ENCODE assay signal across 8 cellular contexts in the genomic region with DNA sequence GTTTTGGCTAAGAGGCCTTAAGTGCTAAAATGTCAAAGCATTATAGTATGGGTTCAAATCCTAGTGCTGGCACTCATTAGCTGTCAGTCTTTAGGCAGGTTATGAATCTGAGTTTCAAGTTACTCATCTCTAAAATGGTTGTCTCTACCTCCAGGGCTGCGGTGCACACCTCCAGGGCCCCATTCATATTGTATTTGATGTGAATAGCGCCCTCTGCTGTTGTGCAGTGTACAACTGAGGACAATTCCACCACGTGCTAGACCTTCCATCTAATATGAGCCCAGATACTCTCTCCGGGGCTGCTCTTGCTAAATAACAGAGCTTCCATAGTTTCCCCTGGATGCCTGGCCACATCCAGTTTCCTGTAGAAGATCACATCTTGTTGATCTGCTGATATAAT. TPM values are rescaled to one million over a fixed set of nuclear protein-coding genes. Genes with fewer than 3 reads are reported as not detected.
DNase-seq lines count a peak whose midpoint lies in the region; ATAC-seq and TF ChIP-seq lines count a peak whose summit lies in the region.

No MANE protein-coding gene starts in this region.

- H2BK12ac ChIP-seq in mesenchymal stem cell (ENCODE audit: low read length in 2 of 2) = peak overlapping the region in 1 of 2 experiments; percentile 74

- H3K9me3 ChIP-seq in heart left ventricle (no peaks in the 10 kb centered on the region), endodermal cell (ENCODE audit: control insufficient read depth, low read length) (no peaks in the 10 kb centered on the region), mesenchymal stem cell (ENCODE audit: control insufficient read depth, low read length) (no peaks in the 10 kb centered on the region)

- no peak overlapping the region for H2BK120ac ChIP-seq in mesenchymal stem cell (ENCODE audit: low read depth, low read length)

- H3K14ac ChIP-seq in mesenchymal stem cell (ENCODE audit: low read length in 2 of 2) = no peak overlapping the region

- intact Hi-C loops in heart left ventricle (cut with DNase I) (no loop called here), Right ventricle myocardium superior (cut with DNase I) (no loop called here)
- intact Hi-C loops in activated CD4-positive, alpha-beta T cell treated with anti-CD3 and anti-CD28 coated beads, Interleukin-2, amount 10 ng/mL, durations not matched to agents 24 days and 14 days (cut with micrococcal nuclease) = loop anchor here (1.0 to 2.0 kb wide), 6 partner anchors 10 to 231 kb away; partner anchors contain the start of genes DPH3 and OXNAD1

- H3K27me3 Mint-ChIP-seq in activated CD4-positive, alpha-beta T cell treated with anti-CD3 and anti-CD28 coated beads, Interleukin-2, amount 10 ng/mL, durations not matched to agents 24 days and 14 days = no peaks in the 10 kb centered on the region
- H3K27me3 Mint-ChIP-seq in endodermal cell (ENCODE audit: insufficient read depth) = no peaks in the 10 kb centered on the region

- peaks cover 79% of the 10 kb centered on the region for H3K36me3 Mint-ChIP-seq in activated CD4-positive, alpha-beta T cell treated with anti-CD3 and anti-CD28 coated beads, Interleukin-2, amount 10 ng/mL, durations not matched to agents 24 days and 14 days (ENCODE audit: low read depth)
- H3K36me3 Mint-ChIP-seq in endodermal cell (ENCODE audit: low read depth) = peaks cover 11% of the 10 kb centered on the region

- H3K4me2 ChIP-seq in mesenchymal stem cell (ENCODE audit: low read length, poor library complexity, severe bottlenecking) = no peak overlapping the region

- H3K9ac ChIP-seq in endodermal cell (ENCODE audit: extremely low read depth, low read length, poor library complexity, severe bottlenecking) (no peak overlapping the region), mesenchymal stem cell (ENCODE audit: low read length) (no peak overlapping the region)

- H3K4me1 ChIP-seq in heart left ventricle (peaks cover 0 to 17% (median 0%) of the 10 kb centered on the region in 12 donors), endodermal cell (ENCODE audit: control insufficient read depth, insufficient read depth, low read length) (peaks cover 4% of the 10 kb centered on the region), mesenchymal stem cell (ENCODE audit: control insufficient read depth, insufficient read depth, low read depth, low read length) (peaks cover 13% of the 10 kb centered on the region)

- peak overlapping the region; percentile 80 for H3K27ac Mint-ChIP-seq in activated CD4-positive, alpha-beta T cell treated with anti-CD3 and anti-CD28 coated beads, Interleukin-2, amount 10 ng/mL, durations not matched to agents 24 days and 14 days
- no peak overlapping the region for H3K27ac Mint-ChIP-seq in endodermal cell

- TF ChIP-seq CTCF in heart left ventricle (IDR thresholded peaks at IDR 0.05) (peak in 9 of 12 donors; percentile 9 to 47 (median 33)), endodermal cell (conservative IDR thresholded peaks at IDR 0.05) (peak; percentile 76)

- H3K27me3 ChIP-seq in heart left ventricle (no peaks in the 10 kb centered on the region), endodermal cell (ENCODE audit: control insufficient read depth, insufficient read depth, low read length, poor library complexity, severe bottlenecking) (no peaks in the 10 kb centered on the region), mesenchymal stem cell (ENCODE audit: control insufficient read depth in 1 of 2, insufficient read depth in 1 of 2, low read length in 2 of 2) (no peaks in the 10 kb centered on the region)

- H2AK5ac ChIP-seq in mesenchymal stem cell (ENCODE audit: low read length, severe bottlenecking) = no peak overlapping the region

- H3K4me1 Mint-ChIP-seq in activated CD4-positive, alpha-beta T cell treated with anti-CD3 and anti-CD28 coated beads, Interleukin-2, amount 10 ng/mL, durations not matched to agents 24 days and 14 days = peaks cover 61% of the 10 kb centered on the region
- H3K4me1 Mint-ChIP-seq in endodermal cell = no peaks in the 10 kb centered on the region

- H3K27ac ChIP-seq in heart left ventricle = no peak overlapping the region
- no peak overlapping the region for H3K27ac ChIP-seq in endodermal cell (ENCODE audit: low read depth, low read length)
- no peak overlapping the region for H3K27ac ChIP-seq in mesenchymal stem cell (ENCODE audit: low read length, poor library complexity, severe bottlenecking)

- no peak for ATAC-seq in heart left ventricle
- ATAC-seq in Right ventricle myocardium superior (ENCODE audit: poor library complexity) = no peak

- WGBS in heart left ventricle, 4 donors = 59 to 70% (median 67%) methylated on average over 4 of the region's 4 CpGs
- WGBS in endodermal cell (ENCODE audit: insufficient coverage in 1 of 2, insufficient read length in 1 of 2), 2 experiments = 72 to 84% methylated on average over 3 to 4 of the region's 4 CpGs
- whole genome bisulfite sequencing in mesenchymal stem cell = 71% methylated on average over 4 of the region's 4 CpGs

- TF ChIP-seq POLR2A in heart left ventricle (IDR thresholded peaks at IDR 0.05) = no peak

- H2BK5ac ChIP-seq in mesenchymal stem cell (ENCODE audit: low read depth, low read length, poor library complexity, severe bottlenecking) = no peak overlapping the region

- H3K9me3 Mint-ChIP-seq in activated CD4-positive, alpha-beta T cell treated with anti-CD3 and anti-CD28 coated beads, Interleukin-2, amount 10 ng/mL, durations not matched to agents 24 days and 14 days = no peaks in the 10 kb centered on the region
- no peaks in the 10 kb centered on the region for H3K9me3 Mint-ChIP-seq in endodermal cell

- no peak overlapping the region for H3K4ac ChIP-seq in mesenchymal stem cell (ENCODE audit: low read depth in 1 of 2, low read length in 2 of 2)

- H3K23ac ChIP-seq in mesenchymal stem cell (ENCODE audit: low read length in 2 of 2) = no peak overlapping the region

- DNase-seq in heart left ventricle (no peak), Right ventricle myocardium superior (no peak), endodermal cell (peak; percentile 73), DMS153 treated with DMSO at 0.1 percent for 48 hours (lab: John Stamatoyannopoulos, UW; ENCODE audit: unreplicated experiment) (no peak), mesenchymal stem cell (no peak), NCI-H1048 (lab: John Stamatoyannopoulos, UW) (no peak)
- peak; percentile 94 for DNase-seq in activated CD4-positive, alpha-beta T cell treated with anti-CD3 and anti-CD28 coated beads, Interleukin-2, amount 10 ng/mL, durations not matched to agents 24 days and 14 days
- peak; percentile 72 to 86 for DNase-seq in stimulated activated CD4-positive, alpha-beta T cell treated with anti-CD3 and anti-CD28 coated beads, Interleukin-4, amount 100 ng/mL, for 4 hours

- peaks cover 0 to 100% (median 93%) of the 10 kb centered on the region in 9 donors for H3K36me3 ChIP-seq in heart left ventricle
- peaks cover 37% of the 10 kb centered on the region for H3K36me3 ChIP-seq in endodermal cell (ENCODE audit: control insufficient read depth, insufficient read depth, low read length)
- H3K36me3 ChIP-seq in mesenchymal stem cell (ENCODE audit: control insufficient read depth in 1 of 2, insufficient read depth in 2 of 2, low read depth in 1 of 2, low read length in 2 of 2) = peaks cover 66 to 84% of the 10 kb centered on the region in 2 experiments

- no peak overlapping the region for H4K8ac ChIP-seq in mesenchymal stem cell (ENCODE audit: low read length)

- no peak overlapping the region for H4K91ac ChIP-seq in mesenchymal stem cell (ENCODE audit: low read length)

- H2BK15ac ChIP-seq in mesenchymal stem cell (ENCODE audit: low read depth, poor library complexity, severe bottlenecking) = no peak overlapping the region

- H3K4me3 ChIP-seq in heart left ventricle (no peak overlapping the region), endodermal cell (ENCODE audit: low read length) (no peak overlapping the region), mesenchymal stem cell (ENCODE audit: insufficient read depth in 1 of 2, low read depth in 1 of 2, low read length in 2 of 2) (no peak overlapping the region)

- peak overlapping the region; percentile 35 for H3K4me3 Mint-ChIP-seq in activated CD4-positive, alpha-beta T cell treated with anti-CD3 and anti-CD28 coated beads, Interleukin-2, amount 10 ng/mL, durations not matched to agents 24 days and 14 days
- H3K4me3 Mint-ChIP-seq in endodermal cell = no peak overlapping the region

- peak overlapping the region in 1 of 2 experiments; percentile 80 for H3K18ac ChIP-seq in mesenchymal stem cell (ENCODE audit: low read depth in 1 of 2, low read length in 2 of 2)

- no peak overlapping the region for H2AFZ ChIP-seq in mesenchymal stem cell (ENCODE audit: low read depth, low read length)

- H3K79me1 ChIP-seq in mesenchymal stem cell (replicated peaks; ENCODE audit: low read length, poor library complexity, severe bottlenecking) = peaks cover 46% of the 10 kb centered on the region

RNA-seq across cellular contexts. Expression of gene OXNAD1, which starts 54.3 kb away (rescaled TPM):
- 10 to 100 TPM; 12.8 to 23.6 (median 18.1) TPM for total RNA-seq in heart left ventricle
- polyA plus RNA-seq in heart left ventricle = 10 to 100 TPM in 1 of 2 donors, 1 to 10 TPM in 1; 7.3 to 26.9 TPM
- total RNA-seq in Right ventricle myocardium superior = 14.6 TPM
- total RNA-seq in activated CD4-positive, alpha-beta T cell treated with anti-CD3 and anti-CD28 coated beads, Interleukin-2, amount 10 ng/mL, durations not matched to agents 24 days and 14 days = 27.1 and 29.8 TPM in 2 replicates
- 10 to 100 TPM; 16.1 to 22.4 TPM for total RNA-seq in endodermal cell
- 13.1 TPM for polyA plus RNA-seq in endodermal cell (2013, experiment 1 of 2)
- 14.6 TPM for polyA plus RNA-seq in endodermal cell (2013, experiment 2 of 2)
- polyA plus RNA-seq in mesenchymal stem cell (2013, experiment 1 of 2) = 4.5 TPM
- polyA plus RNA-seq in mesenchymal stem cell (2013, experiment 2 of 2) = 3.8 TPM

RNA-seq across cellular contexts. Expression of gene DPH3, which starts 54.6 kb away (rescaled TPM):
- total RNA-seq in heart left ventricle = 10 to 100 TPM; 13.7 to 35.6 (median 20.9) TPM
- 10 to 100 TPM in 1 of 2 donors, 1 to 10 TPM in 1; 10.0 to 38.3 TPM for polyA plus RNA-seq in heart left ventricle
- 18.1 TPM for total RNA-seq in Right ventricle myocardium superior
- total RNA-seq in activated CD4-positive, alpha-beta T cell treated with anti-CD3 and anti-CD28 coated beads, Interleukin-2, amount 10 ng/mL, durations not matched to agents 24 days and 14 days = 27.6 and 30.1 TPM in 2 replicates
- 10 to 100 TPM; 34.5 to 36.4 TPM for total RNA-seq in endodermal cell
- 35.0 TPM for polyA plus RNA-seq in endodermal cell (2013, experiment 1 of 2)
- 35.4 TPM for polyA plus RNA-seq in endodermal cell (2013, experiment 2 of 2)
- polyA plus RNA-seq in mesenchymal stem cell (2013, experiment 1 of 2) = 38.5 TPM
- polyA plus RNA-seq in mesenchymal stem cell (2013, experiment 2 of 2) = 40.8 TPM

Comparison
In these comparisons a context has a peak if more than half of its experiments do, and no peak if none do; other contexts are left out.
1. DNase-seq: peak in activated CD4-positive, alpha-beta T cell treated with anti-CD3 and anti-CD28 coated beads, Interleukin-2, amount 10 ng/mL, durations not matched to agents 24 days and 14 days (single experiment), endodermal cell (single experiment) and stimulated activated CD4-positive, alpha-beta T cell treated with anti-CD3 and anti-CD28 coated beads, Interleukin-4, amount 100 ng/mL, for 4 hours (2 of 2); none in heart left ventricle (0 of 5), Right ventricle myocardium superior (single experiment), DMS153 treated with DMSO at 0.1 percent for 48 hours (single experiment), mesenchymal stem cell (single experiment) and NCI-H1048 (single experiment).